ENCODE assay signal across 3 cellular contexts in genomic region chr13:53324656-53325055, GRCh38.
"Had no signal": no experiment of that assay in that cellular context is flagged by ENCODE, and none has a peak within 500 bp of the region (broad histone marks: within the 10 kb centered on the region; RNA-seq: fewer than 3 reads in every experiment).

No MANE protein-coding gene starts in this region.

- H3K4me3 ChIP-seq: GM12878 had no signal

- DNase-seq: GDM1, GF-D8 had no signal

- ATAC-seq: GM12878 had no signal
